8 cellular contexts compared by ENCODE assay signal in genomic region chr14:60249321-60250251, GRCh38. TPM values are rescaled to one million over a fixed set of nuclear protein-coding genes. Genes with fewer than 3 reads are reported as not detected.
DNase-seq lines count a peak whose midpoint lies in the region; ATAC-seq, FAIRE-seq and TF ChIP-seq lines count a peak whose summit lies in the region.

No MANE protein-coding gene starts in this region.

- DNase-seq in A549 (ENCODE audit: low read depth in 1 of 2, low spot score in 1 of 2) (peak; percentile 63 to 68), NCI-H446 (lab: John Stamatoyannopoulos, UW) (peak; percentile 7 to 78), HepG2 (ENCODE audit: low spot score) (peak; percentile 58)
- DNase-seq in activated CD4-positive, alpha-beta T cell treated with anti-CD3 and anti-CD28 coated beads, Interleukin-2, amount 10 ng/mL, durations not matched to agents 24 days and 14 days: peak; percentile 91
- DNase-seq in stimulated activated CD4-positive, alpha-beta T cell treated with anti-CD3 and anti-CD28 coated beads, Interleukin-4, amount 100 ng/mL, for 1 hour: peak; percentile 69

- CTCF ChIA-PET in A549 (lab: Yijun Ruan, JAX): interaction anchor here (1.6 kb wide), 1 partner anchor 9 kb away, joined by 4 read pairs; no protein-coding TSS in a partner anchor
- CTCF ChIA-PET in HepG2 (lab: Yijun Ruan, JAX; ENCODE audit: low intra/inter-chr PET ratio, low total read pairs): no interaction called here

- H3K4me2 ChIP-seq in A549 (peak overlapping the region; percentile 91), HepG2 (ENCODE audit: low read depth, low read length) (peak overlapping the region; percentile 83)

- H3K4me3 ChIP-seq in A549 (peak overlapping the region; percentile 97), HepG2 (replicated peaks in 1 of 3; ENCODE audit: insufficient read depth in 1 of 3, low read depth in 2 of 3, low read length in 3 of 3) (peak overlapping the region; percentile 74 to 82 (median 81))

- TF ChIP-seq POLR2A in A549 (IDR thresholded peaks at IDR 0.05; ENCODE audit: low read length) (no peak; the same call in 1 of the 2 replicates), HepG2 (IDR thresholded peaks at IDR 0.05; ENCODE audit: insufficient read depth in 1 of 2, low read depth in 2 of 2, low read length in 2 of 2) (no peak; a peak in 1 of 4 replicates)

- BruUV-seq in HepG2 (replicated peaks; lab: Mats Ljungman, UMichigan): no TSS peak

- H4K20me1 ChIP-seq in HepG2 (ENCODE audit: insufficient read depth, low read length): peaks cover 36% of the 10 kb centered on the region

- H3K79me2 ChIP-seq in HepG2 (ENCODE audit: insufficient read depth, low read length): peaks cover 47% of the 10 kb centered on the region

- H3K9ac ChIP-seq in HepG2 (ENCODE audit: insufficient read depth, low read depth, low read length): peak overlapping the region; percentile 82

- no peak for TF ChIP-seq CTCF in A549 (IDR thresholded peaks at IDR 0.05)
- TF ChIP-seq CTCF in HepG2 (CRISPR knock-in tag; IDR thresholded peaks at IDR 0.05): no peak

- H3K4me1 ChIP-seq in A549 (peaks cover 42% of the 10 kb centered on the region), HepG2 (ENCODE audit: insufficient read depth, low read length) (peaks cover 55% of the 10 kb centered on the region)

- in situ Hi-C loops in HepG2 (cut with HindIII; ENCODE audit: extremely low pct_ligation_motif_present, low pct_unique_long_range_greater_than_20kb): loop anchor here (5.0 kb wide), 1 partner anchor 157 kb away; the partner anchor contains the start of gene PCNX4

- FAIRE-seq in A549 (lab: Jason Lieb, UNC) (no peak), HepG2 (lab: Jason Lieb, UNC) (no peak)

- peak; percentile 61 to 63 for ATAC-seq in A549
- peak; percentile 20 for ATAC-seq in GM18520 (IDR thresholded peaks at IDR 0.05; ENCODE audit: unreplicated experiment)
- peak; percentile 46 for ATAC-seq in HG03064 (IDR thresholded peaks at IDR 0.05; ENCODE audit: low read depth, unreplicated experiment)
- ATAC-seq in HepG2: peak; percentile 64

- peak overlapping the region; percentile 93 for H3K4me3 Mint-ChIP-seq in activated CD4-positive, alpha-beta T cell treated with anti-CD3 and anti-CD28 coated beads, Interleukin-2, amount 10 ng/mL, durations not matched to agents 24 days and 14 days
- peak overlapping the region; percentile 92 for H3K4me3 Mint-ChIP-seq in dendritic cell treated with granulocyte-macrophage colony-stimulating factor and Interleukin-4, amounts not matched to agents 40 ng/mL and 50 ng/mL, for 4 days

- TF ChIP-seq RAD21 in A549 (conservative IDR thresholded peaks at IDR 0.05 in 1 of 2, IDR thresholded peaks at IDR 0.05 in 1 of 2): no peak
- TF ChIP-seq RAD21 in HepG2 (CRISPR knock-in tag; IDR thresholded peaks at IDR 0.05): no peak; the same call in 1 of the 2 replicates

- no peaks in the 10 kb centered on the region; a peak in 1 of 5 replicates for H3K27me3 ChIP-seq in HepG2 (ENCODE audit: control insufficient read depth in 1 of 2, insufficient read depth in 2 of 2, low read length in 2 of 2)

- H3K9me3 ChIP-seq in A549: no peaks in the 10 kb centered on the region
- no peaks in the 10 kb centered on the region for H3K9me3 ChIP-seq in HepG2 (ENCODE audit: low read length)

- POLR2A ChIA-PET in A549 (lab: Yijun Ruan, JAX) (interaction anchor here (0.5 to 2.2 kb wide), 23 partner anchors 8 to 765 kb away, joined by 3 to 19 read pairs (median 4); partner anchors contain the start of genes JKAMP, L3HYPDH and PCNX4), HepG2 (lab: Yijun Ruan, JAX) (interaction anchor here (0.6 to 2.1 kb wide), 17 partner anchors 9 to 1446 kb away, joined by 3 to 18 read pairs (median 4); partner anchors contain the start of genes DHRS7, HIF1A, LRRC9 and PCNX4)

- WGBS in A549 (ENCODE audit: missing lambda C conversion rate): 4% methylated on average over 11 of the region's 107 CpGs
- WGBS in HepG2 (ENCODE audit: low lambda C conversion rate): 5% methylated on average over 4 of the region's 107 CpGs

- peaks cover 5% of the 10 kb centered on the region for H3K36me3 Mint-ChIP-seq in activated CD4-positive, alpha-beta T cell treated with anti-CD3 and anti-CD28 coated beads, Interleukin-2, amount 10 ng/mL, durations not matched to agents 24 days and 14 days (ENCODE audit: low read depth)
- peaks cover 8% of the 10 kb centered on the region for H3K36me3 Mint-ChIP-seq in dendritic cell treated with granulocyte-macrophage colony-stimulating factor and Interleukin-4, amounts not matched to agents 40 ng/mL and 50 ng/mL, for 4 days (ENCODE audit: low read depth)

- H3K27ac Mint-ChIP-seq in activated CD4-positive, alpha-beta T cell treated with anti-CD3 and anti-CD28 coated beads, Interleukin-2, amount 10 ng/mL, durations not matched to agents 24 days and 14 days: peak overlapping the region; percentile 100
- H3K27ac Mint-ChIP-seq in dendritic cell treated with granulocyte-macrophage colony-stimulating factor and Interleukin-4, amounts not matched to agents 40 ng/mL and 50 ng/mL, for 4 days: peak overlapping the region; percentile 99

- no peak overlapping the region for H2AFZ ChIP-seq in HepG2 (ENCODE audit: low read length)

- TF ChIP-seq EP300 in A549 (IDR thresholded peaks at IDR 0.05) (no peak), HepG2 (IDR thresholded peaks at IDR 0.05; ENCODE audit: low read depth in 2 of 2, low read length in 2 of 2) (no peak), HepG2 (CRISPR knock-in tag; IDR thresholded peaks at IDR 0.05; ENCODE audit: borderline replicate concordance) (no peak)

- H3K9me3 Mint-ChIP-seq in activated CD4-positive, alpha-beta T cell treated with anti-CD3 and anti-CD28 coated beads, Interleukin-2, amount 10 ng/mL, durations not matched to agents 24 days and 14 days: no peaks in the 10 kb centered on the region
- no peaks in the 10 kb centered on the region for H3K9me3 Mint-ChIP-seq in dendritic cell treated with granulocyte-macrophage colony-stimulating factor and Interleukin-4, amounts not matched to agents 40 ng/mL and 50 ng/mL, for 4 days

- peaks cover 51% of the 10 kb centered on the region for H3K4me1 Mint-ChIP-seq in activated CD4-positive, alpha-beta T cell treated with anti-CD3 and anti-CD28 coated beads, Interleukin-2, amount 10 ng/mL, durations not matched to agents 24 days and 14 days
- peaks cover 54% of the 10 kb centered on the region for H3K4me1 Mint-ChIP-seq in dendritic cell treated with granulocyte-macrophage colony-stimulating factor and Interleukin-4, amounts not matched to agents 40 ng/mL and 50 ng/mL, for 4 days (ENCODE audit: low read depth)

- H3K27ac ChIP-seq in A549: peak overlapping the region; percentile 99
- peak overlapping the region; percentile 82 for H3K27ac ChIP-seq in HepG2 (ENCODE audit: extremely low read length, insufficient read depth, low read length)

- intact Hi-C loops in activated CD4-positive, alpha-beta T cell treated with anti-CD3 and anti-CD28 coated beads, Interleukin-2, amount 10 ng/mL, durations not matched to agents 24 days and 14 days (cut with micrococcal nuclease): loop anchor here (1.0 to 10.0 kb wide), 7 partner anchors 17 to 765 kb away; partner anchors contain the start of genes DHRS7, JKAMP, L3HYPDH and PCNX4
- intact Hi-C loops in dendritic cell treated with granulocyte-macrophage colony-stimulating factor and Interleukin-4, amounts not matched to agents 40 ng/mL and 50 ng/mL, for 4 days (cut with micrococcal nuclease): loop anchor here (1.0 to 5.0 kb wide), 2 partner anchors 158 to 1448 kb away; partner anchors contain the start of genes HIF1A and PCNX4
- intact Hi-C loops in HepG2 (cut with micrococcal nuclease; ENCODE audit: unreplicated experiment): loop anchor here (2.0 kb wide), 1 partner anchor 157 kb away; no protein-coding TSS in a partner anchor

- no peaks in the 10 kb centered on the region for H3K27me3 Mint-ChIP-seq in activated CD4-positive, alpha-beta T cell treated with anti-CD3 and anti-CD28 coated beads, Interleukin-2, amount 10 ng/mL, durations not matched to agents 24 days and 14 days
- no peaks in the 10 kb centered on the region for H3K27me3 Mint-ChIP-seq in dendritic cell treated with granulocyte-macrophage colony-stimulating factor and Interleukin-4, amounts not matched to agents 40 ng/mL and 50 ng/mL, for 4 days

- no peaks in the 10 kb centered on the region for H3K36me3 ChIP-seq in HepG2 (replicated peaks in 1 of 2; ENCODE audit: control insufficient read depth in 1 of 2, insufficient read depth in 2 of 2, low read length in 2 of 2)

RNA-seq across cellular contexts. Expression of gene PPM1A, which starts 0.6 kb away (rescaled TPM):
- polyA plus RNA-seq in A549 (2011; rRNA removed) (58.3 and 76.6 TPM in 2 replicates), A549 (2017; fragmentation: RNase III; extraction: RNeasy Plus Mini Kit Qiagen cat#74134 plus additional on column Dnase treatment) (37.1 to 40.8 TPM (median 38.5 TPM) in 3 replicates), HepG2 (2011; rRNA removed) (20.4 and 23.3 TPM in 2 replicates)
- 14.0 and 14.8 TPM in 2 replicates for polyA plus RNA-seq in A549 (2012; cell fraction: cytosol; rRNA removed)
- 9.9 and 18.6 TPM in 2 replicates for polyA plus RNA-seq in A549 (2012; cell fraction: nucleus; rRNA removed)
- polyA minus RNA-seq in A549 (2011; rRNA and poly(A)+ RNA removed): 87.7 and 121 TPM in 2 replicates
- total RNA-seq in activated CD4-positive, alpha-beta T cell treated with anti-CD3 and anti-CD28 coated beads, Interleukin-2, amount 10 ng/mL, durations not matched to agents 24 days and 14 days: 42.9 and 43.9 TPM in 2 replicates
- total RNA-seq in HepG2 (2016; rRNA removed; fragmentation: Illumina TruSeq; extraction: Trizol): 29.8 and 37.6 TPM in 2 replicates
- 12.6 and 12.8 TPM in 2 replicates for total RNA-seq in HepG2 (2016; cell fraction: cytosol; rRNA removed; fragmentation: Illumina TruSeq; extraction: Trizol; ENCODE audit: low read depth)
- total RNA-seq in HepG2 (2016; cell fraction: insoluble cytoplasmic fraction; rRNA removed; fragmentation: Illumina TruSeq; extraction: Trizol): 27.0 and 34.6 TPM in 2 replicates
- total RNA-seq in HepG2 (2016; cell fraction: membrane; rRNA removed; fragmentation: Illumina TruSeq; extraction: Trizol): 36.5 and 40.3 TPM in 2 replicates
- total RNA-seq in HepG2 (2016; cell fraction: nucleus; rRNA removed; fragmentation: Illumina TruSeq; extraction: Trizol): 23.7 and 28.3 TPM in 2 replicates
- 6.8 and 14.1 TPM in 2 replicates for polyA plus RNA-seq in HepG2 (2011; cell fraction: cytosol; rRNA removed)
- 13.7 and 18.0 TPM in 2 replicates for polyA plus RNA-seq in HepG2 (2011; cell fraction: nucleus; rRNA removed)
- 29.6 and 41.4 TPM in 2 replicates for polyA plus RNA-seq in HepG2 (2012)
- polyA plus RNA-seq in HepG2 (2016; cell fraction: cytosol; fragmentation: Illumina TruSeq; extraction: Trizol; ENCODE audit: low read depth): 9.4 and 10.8 TPM in 2 replicates
- 30.9 and 34.7 TPM in 2 replicates for polyA plus RNA-seq in HepG2 (2016; cell fraction: insoluble cytoplasmic fraction; fragmentation: Illumina TruSeq; extraction: Trizol; ENCODE audit: low read depth)
- polyA plus RNA-seq in HepG2 (2016; cell fraction: membrane; fragmentation: Illumina TruSeq; extraction: Trizol; ENCODE audit: low read depth): 23.2 and 25.1 TPM in 2 replicates
- polyA plus RNA-seq in HepG2 (2016; cell fraction: nucleus; fragmentation: Illumina TruSeq; extraction: Trizol; ENCODE audit: insufficient read depth, low read depth): 42.0 and 44.4 TPM in 2 replicates
- polyA minus RNA-seq in HepG2 (2011; rRNA and poly(A)+ RNA removed; ENCODE audit: low replicate concordance): 36.9 and 46.4 TPM in 2 replicates
- polyA minus RNA-seq in HepG2 (2011; cell fraction: cytosol; rRNA and poly(A)+ RNA removed): 25.6 and 32.2 TPM in 2 replicates
- 49.9 and 56.8 TPM in 2 replicates for polyA minus RNA-seq in HepG2 (2011; cell fraction: nucleus; rRNA and poly(A)+ RNA removed)

Comparison
In these comparisons a context has a peak if more than half of its experiments do, and no peak if none do; other contexts are left out.
1. Peak in every context shown above with its lines: DNase-seq, ATAC-seq, H3K4me3 ChIP-seq and H3K27ac ChIP-seq.